In the genomic region with DNA sequence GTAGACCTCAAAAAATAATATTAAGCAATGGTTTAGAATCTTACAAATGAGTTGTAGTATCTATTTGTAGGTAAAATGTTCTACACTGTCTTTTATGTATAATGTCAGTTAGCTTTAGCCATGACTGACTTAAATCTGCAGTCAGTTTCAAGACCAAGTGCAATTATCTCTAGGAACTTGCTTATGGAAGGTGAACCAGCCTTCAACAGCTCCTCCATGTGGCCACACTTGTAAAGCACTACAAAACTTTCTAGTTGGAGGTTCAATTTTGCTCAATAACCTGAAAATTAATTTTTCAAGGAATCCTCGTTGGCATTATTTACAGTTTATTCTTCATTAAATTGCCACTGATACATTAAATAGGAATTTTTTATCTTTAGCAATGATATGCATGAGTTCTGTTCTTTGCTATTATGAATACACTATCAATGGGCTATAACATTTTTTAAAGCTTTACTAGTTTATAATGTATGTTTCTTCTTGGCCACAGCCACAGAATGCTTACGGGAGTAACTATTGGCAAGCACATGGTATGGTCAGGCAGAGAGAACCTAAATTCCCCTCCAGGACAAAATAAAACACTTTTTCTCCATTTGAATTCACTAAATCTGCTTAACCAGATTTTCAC, we compare ENCODE assay signal across 8 cellular contexts.
DNase-seq lines count a peak whose midpoint lies in the region; ATAC-seq and TF ChIP-seq lines count a peak whose summit lies in the region.

No MANE protein-coding gene starts in this region.

- H3K27me3 Mint-ChIP-seq in endothelial cell (ENCODE audit: unreplicated experiment), result no peaks in the 10 kb centered on the region

- no peak overlapping the region for H3K23ac ChIP-seq in trophoblast cell (ENCODE audit: low read length)

- peaks cover 2% of the 10 kb centered on the region for H3K79me1 ChIP-seq in trophoblast cell (ENCODE audit: low read length)

- no peaks in the 10 kb centered on the region for H3K36me3 ChIP-seq in trophoblast cell (ENCODE audit: control insufficient read depth in 1 of 2, insufficient read depth in 2 of 2, low read length in 2 of 2)

- no peak overlapping the region for H4K8ac ChIP-seq in trophoblast cell (ENCODE audit: low read depth, low read length)

- H2AK5ac ChIP-seq in trophoblast cell (ENCODE audit: low read length), result no peak overlapping the region

- no peak overlapping the region for H3K27ac ChIP-seq in trophoblast cell (ENCODE audit: low read depth, low read length)

- H3K36me3 Mint-ChIP-seq in endothelial cell (ENCODE audit: low read depth, unreplicated experiment), result no peaks in the 10 kb centered on the region

- no peak overlapping the region for H3K27ac Mint-ChIP-seq in endothelial cell (ENCODE audit: unreplicated experiment)

- no peak overlapping the region for H2AFZ ChIP-seq in trophoblast cell (ENCODE audit: insufficient read depth, low read length, poor library complexity)

- no CpG with 5 or more reads among the region's 2 CpGs for WGBS in trophoblast cell (ENCODE audit: extremely low coverage, insufficient coverage, insufficient read length)

- H4K12ac ChIP-seq in trophoblast cell (ENCODE audit: low read depth, low read length), result no peak overlapping the region

- no peak overlapping the region for H4K91ac ChIP-seq in trophoblast cell (ENCODE audit: low read depth, low read length)

- DNase-seq in Ammon's horn (ENCODE audit: low spot score) (peak; percentile 56), NCI-H446 treated with DMSO at 0.1 percent for 48 hours (lab: John Stamatoyannopoulos, UW) (peak; percentile 22), endothelial cell (ENCODE audit: low spot score) (peak; percentile 26), trophoblast cell (peak; percentile 6 to 58)
- DNase-seq in effector CD8-positive, alpha-beta T cell (lab: John Stamatoyannopoulos, UW), result no peak
- DNase-seq in stimulated activated naive CD4-positive, alpha-beta T cell (lab: John Stamatoyannopoulos, UW), result no peak

- no peak overlapping the region for H2BK120ac ChIP-seq in trophoblast cell (ENCODE audit: insufficient read depth, low read length, poor library complexity)

- H3K79me2 ChIP-seq in trophoblast cell (ENCODE audit: control insufficient read depth, insufficient read depth, low read length, poor library complexity), result no peaks in the 10 kb centered on the region

- no peak overlapping the region for H2BK12ac ChIP-seq in trophoblast cell (ENCODE audit: low read length)

- ATAC-seq in GM18868 (IDR thresholded peaks at IDR 0.05; ENCODE audit: unreplicated experiment) (peak; percentile 71), HG03135 (IDR thresholded peaks at IDR 0.05; ENCODE audit: unreplicated experiment) (no peak)

- no peak overlapping the region for H3K4ac ChIP-seq in trophoblast cell (ENCODE audit: low read depth, low read length)

- no peak overlapping the region for H3K4me2 ChIP-seq in trophoblast cell (ENCODE audit: low read length)

- H3K4me1 ChIP-seq in trophoblast cell (ENCODE audit: control insufficient read depth in 1 of 2, insufficient read depth in 2 of 2, low read length in 2 of 2), result peaks cover 0 to 4% of the 10 kb centered on the region in 2 experiments

- H3K9me3 ChIP-seq in trophoblast cell (ENCODE audit: insufficient read depth, low read depth, low read length), result no peaks in the 10 kb centered on the region

- H3K9ac ChIP-seq in trophoblast cell (ENCODE audit: low read length), result no peak overlapping the region

- no peaks in the 10 kb centered on the region for H3K27me3 ChIP-seq in trophoblast cell (ENCODE audit: insufficient read depth, low read length)

- no peak overlapping the region for H3K18ac ChIP-seq in trophoblast cell (ENCODE audit: low read length)

- no peak overlapping the region for H3K4me3 Mint-ChIP-seq in endothelial cell (ENCODE audit: unreplicated experiment)

- no peak overlapping the region for H3K14ac ChIP-seq in trophoblast cell (ENCODE audit: low read length)

- peak; percentile 71 for TF ChIP-seq CTCF in endothelial cell (IDR thresholded peaks at IDR 0.05; ENCODE audit: unreplicated experiment)

- H3K4me1 Mint-ChIP-seq in endothelial cell (ENCODE audit: unreplicated experiment), result no peaks in the 10 kb centered on the region

- H2BK5ac ChIP-seq in trophoblast cell (ENCODE audit: low read depth, low read length, poor library complexity), result no peak overlapping the region

- no peaks in the 10 kb centered on the region for H3K9me3 Mint-ChIP-seq in endothelial cell (ENCODE audit: unreplicated experiment)

- no peak overlapping the region for H3K4me3 ChIP-seq in trophoblast cell (ENCODE audit: low read depth, low read length)

Comparison
In these comparisons a context has a peak if more than half of its experiments do, and no peak if none do; other contexts are left out.
1. DNase-seq: peak in Ammon's horn (single experiment), NCI-H446 treated with DMSO at 0.1 percent for 48 hours (single experiment), endothelial cell (single experiment) and trophoblast cell (2 of 2); none in effector CD8-positive, alpha-beta T cell (single experiment) and stimulated activated naive CD4-positive, alpha-beta T cell (0 of 6).